ENCODE assay signal across 12 cellular contexts in genomic region chr20:57003012-57003411, GRCh38.
"Had no signal": no experiment of that assay in that cellular context is flagged by ENCODE, and none has a peak within 500 bp of the region (broad histone marks: within the 10 kb centered on the region; RNA-seq: fewer than 3 reads in every experiment).

No MANE protein-coding gene starts in this region.

- H3K4me3 Mint-ChIP-seq: activated naive CD8-positive, alpha-beta T cell treated with anti-CD3 and anti-CD28 coated beads, Interleukin-2, amount 10 ng/mL, durations not matched to agents 7 days and 5 days; dendritic cell treated with granulocyte-macrophage colony-stimulating factor and Interleukin-4, amounts not matched to agents 40 ng/mL and 50 ng/mL, for 4 days; effector memory CD8-positive, alpha-beta T cell; stimulated activated naive CD8-positive, alpha-beta T cell treated with anti-CD3 and anti-CD28 coated beads, Interleukin-15, Interleukin-2, amounts not matched to agents 100 ng/mL and 50 ng/mL, for 24 hours had no signal

- FAIRE-seq: TTC549 had no signal

- H3K36me3 Mint-ChIP-seq: activated naive CD8-positive, alpha-beta T cell treated with anti-CD3 and anti-CD28 coated beads, Interleukin-2, amount 10 ng/mL, durations not matched to agents 7 days and 5 days had no signal

- H3K4me2 ChIP-seq: hepatocyte had no signal

- H3K27ac Mint-ChIP-seq: activated naive CD8-positive, alpha-beta T cell treated with anti-CD3 and anti-CD28 coated beads, Interleukin-2, amount 10 ng/mL, durations not matched to agents 7 days and 5 days; dendritic cell treated with granulocyte-macrophage colony-stimulating factor and Interleukin-4, amounts not matched to agents 40 ng/mL and 50 ng/mL, for 4 days; effector memory CD8-positive, alpha-beta T cell; stimulated activated naive CD8-positive, alpha-beta T cell treated with anti-CD3 and anti-CD28 coated beads, Interleukin-15, Interleukin-2, amounts not matched to agents 100 ng/mL and 50 ng/mL, for 24 hours had no signal

- H3K27me3 ChIP-seq: hepatocyte had no signal

- DNase-seq: activated CD4-positive, alpha-beta T cell treated with anti-CD3 and anti-CD28 coated beads, Interleukin-2, amount 50 U/mL, for 1 hour; activated naive CD8-positive, alpha-beta T cell treated with anti-CD3 and anti-CD28 coated beads, Interleukin-2, amount 10 ng/mL, durations not matched to agents 7 days and 5 days; anterior cingulate cortex; cerebellar nuclear complex; effector memory CD8-positive, alpha-beta T cell; kidney glomerular epithelial cell; stimulated activated CD4-positive, alpha-beta T cell treated with anti-CD3 and anti-CD28 coated beads, Interleukin-4, amount 100 ng/mL, for 24 hours had no signal

- H3K9me3 Mint-ChIP-seq: activated naive CD8-positive, alpha-beta T cell treated with anti-CD3 and anti-CD28 coated beads, Interleukin-2, amount 10 ng/mL, durations not matched to agents 7 days and 5 days had no signal

- H3K4me3 ChIP-seq: hepatocyte had no signal

- H3K27ac ChIP-seq: hepatocyte, parathyroid adenoma had no signal

- ATAC-seq: effector memory CD8-positive, alpha-beta T cell had no signal

- H3K9ac ChIP-seq: parathyroid adenoma had no signal

- H3K4me1 ChIP-seq: parathyroid adenoma had no signal

- H2AFZ ChIP-seq: hepatocyte, parathyroid adenoma had no signal

- H3K4me1 Mint-ChIP-seq: activated naive CD8-positive, alpha-beta T cell treated with anti-CD3 and anti-CD28 coated beads, Interleukin-2, amount 10 ng/mL, durations not matched to agents 7 days and 5 days had no signal

- H3K79me2 ChIP-seq: hepatocyte, parathyroid adenoma had no signal
